Comparison of ENCODE assay signal across 28 cellular contexts in the genomic region with DNA sequence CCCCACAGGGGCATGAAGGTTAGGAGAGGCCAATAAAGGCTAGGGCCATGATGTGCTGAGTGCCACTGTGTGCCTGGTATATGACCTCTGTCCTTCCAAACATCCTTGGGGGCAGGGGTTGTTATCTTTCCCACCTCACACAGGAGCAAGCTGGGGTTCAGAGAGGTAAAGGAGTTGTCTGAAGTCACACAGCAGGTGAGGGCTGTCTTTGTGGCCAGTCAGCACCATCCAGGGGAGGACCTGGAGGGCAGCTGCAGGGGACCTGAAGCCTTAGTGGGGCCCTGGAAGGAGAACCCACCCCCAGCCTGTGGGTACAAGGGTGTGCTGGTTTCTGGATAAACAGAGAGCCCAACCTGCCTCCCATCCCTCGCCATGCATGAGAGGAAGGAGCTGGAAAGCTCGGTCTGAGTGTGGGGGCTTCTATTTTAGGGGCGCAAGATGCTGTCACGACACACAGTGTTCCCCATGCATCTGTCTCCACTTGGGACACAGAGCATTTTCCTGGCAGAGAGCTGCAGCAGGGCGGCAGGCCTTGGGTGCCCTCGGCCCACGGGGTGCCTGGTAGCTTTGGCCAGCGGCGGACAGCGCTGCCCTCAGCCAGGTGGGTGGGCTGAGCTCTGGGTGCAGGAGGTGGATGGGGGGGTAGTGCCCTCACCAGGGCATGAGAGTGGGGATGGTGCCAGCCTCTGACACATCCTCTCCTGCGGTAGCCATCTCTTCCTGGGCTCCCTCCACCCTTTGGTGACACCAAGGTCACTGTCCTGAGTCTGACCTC.
"Had no signal": no experiment of that assay in that cellular context is flagged by ENCODE, and none has a peak within 500 bp of the region (broad histone marks: within the 10 kb centered on the region; RNA-seq: fewer than 3 reads in every experiment).

No MANE protein-coding gene starts in this region.

- H3K27me3 Mint-ChIP-seq: activated B cell treated with CpG ODN at 0.5 μM for 24 hours; central memory CD8-positive, alpha-beta T cell; naive B cell had no signal

- FAIRE-seq: bronchial epithelial cell, endometrium, islet of Langerhans had no signal

- H3K9me3 Mint-ChIP-seq: activated B cell treated with CpG ODN at 0.5 μM for 24 hours; activated naive CD4-positive, alpha-beta T cell treated with anti-CD3 and anti-CD28 coated beads, Interleukin-2, amount 50 U/mL, for 72 hours; activated T-cell treated with anti-CD3 and anti-CD28 coated beads, Interleukin-2, amount 50 U/mL, for 72 hours; central memory CD8-positive, alpha-beta T cell; naive B cell; nephron progenitor cell had no signal

- H3K4me1 ChIP-seq: sigmoid colon, stomach had no signal

- H3K9me3 ChIP-seq: esophagus squamous epithelium, ovary, sigmoid colon, stomach, suprapubic skin, tibial nerve had no signal

- ATAC-seq: activated naive CD4-positive, alpha-beta T cell treated with anti-CD3 and anti-CD28 coated beads, Interleukin-2, amount 50 U/mL, for 72 hours; activated T-cell treated with anti-CD3 and anti-CD28 coated beads, Interleukin-2, amount 50 U/mL, for 72 hours had no signal

- H3K27ac ChIP-seq: epithelial cell of prostate, esophagus squamous epithelium, ovary, sigmoid colon, stomach, suprapubic skin, tibial nerve had no signal

- H3K27me3 ChIP-seq: esophagus squamous epithelium, ovary, sigmoid colon, suprapubic skin, tibial nerve had no signal

- H3K4me3 Mint-ChIP-seq: activated B cell treated with CpG ODN at 0.5 μM for 24 hours; activated T-cell treated with anti-CD3 and anti-CD28 coated beads, Interleukin-2, amount 50 U/mL, for 72 hours; central memory CD8-positive, alpha-beta T cell; nephron progenitor cell had no signal

- H3K4me3 ChIP-seq: esophagus squamous epithelium, ovary, sigmoid colon, smooth muscle cell, stomach, suprapubic skin, tibial nerve had no signal

- H3K27ac Mint-ChIP-seq: activated B cell treated with CpG ODN at 0.5 μM for 24 hours; activated T-cell treated with anti-CD3 and anti-CD28 coated beads, Interleukin-2, amount 50 U/mL, for 72 hours; progenitor cell of endocrine pancreas had no signal

- DNase-seq: activated B cell treated with CpG ODN at 0.5 μM for 24 hours; activated CD4-positive, alpha-beta T cell treated with anti-CD3 and anti-CD28 coated beads, Interleukin-2, amount 50 U/mL, for 4 hours; activated naive CD4-positive, alpha-beta T cell; activated T-cell treated with anti-CD3 and anti-CD28 coated beads for 4 hours; activated T-cell treated with anti-CD3 and anti-CD28 coated beads, Interleukin-2, amount 50 U/mL, for 72 hours; dermis blood vessel endothelial cell; effector CD4-positive, alpha-beta T cell; esophagus squamous epithelium; foreskin melanocyte; mammary epithelial cell; naive B cell; nephron progenitor cell; ovary; sigmoid colon; stimulated activated CD4-positive, alpha-beta T cell treated with anti-CD3 and anti-CD28 coated beads, Interleukin-1b, Interleukin-23, amount 100 ng/mL, for 48 hours; stimulated activated CD4-positive, alpha-beta T cell treated with anti-CD3 and anti-CD28 coated beads, Interleukin-4, amount 100 ng/mL, for 4 hours; stomach; T-helper 2 cell had no signal

- H3K36me3 ChIP-seq: esophagus squamous epithelium, ovary, sigmoid colon, stomach, suprapubic skin, tibial nerve had no signal

- H3K36me3 Mint-ChIP-seq: activated naive CD4-positive, alpha-beta T cell treated with anti-CD3 and anti-CD28 coated beads, Interleukin-2, amount 50 U/mL, for 72 hours had no signal
